In genomic region chr6:136788069-136788902, GRCh38 we compare ENCODE assay signal across 8 cellular contexts. TPM values are rescaled to one million over a fixed set of nuclear protein-coding genes. Genes with fewer than 3 reads are reported as not detected.
DNase-seq lines count a peak whose midpoint lies in the region; ATAC-seq and TF ChIP-seq lines count a peak whose summit lies in the region.

No MANE protein-coding gene starts in this region.

- no peak overlapping the region for H3K27ac ChIP-seq in CD8-positive, alpha-beta T cell (ENCODE audit: low read depth, low read length)
- H3K27ac ChIP-seq in ascending aorta = peak overlapping the region; percentile 93 to 99
- H3K27ac ChIP-seq in muscle layer of duodenum (ENCODE audit: low read length) = peak overlapping the region; percentile 46

- CTCF ChIA-PET in CD8-positive, alpha-beta T cell (lab: Charles Lee) = interaction anchor here (1.2 to 4.7 kb wide), 4 partner anchors 24 to 144 kb away, joined by 3 to 269 read pairs (median 10); no protein-coding TSS in a partner anchor

- H3K4me1 Mint-ChIP-seq in CD8-positive, alpha-beta T cell (ENCODE audit: low read depth) = peaks cover 75% of the 10 kb centered on the region

- peaks cover 17% of the 10 kb centered on the region for H3K36me3 Mint-ChIP-seq in CD8-positive, alpha-beta T cell

- H3K27me3 ChIP-seq in CD8-positive, alpha-beta T cell (ENCODE audit: insufficient read depth, low read length) = no peaks in the 10 kb centered on the region
- H3K27me3 ChIP-seq in ascending aorta (no peaks in the 10 kb centered on the region), muscle layer of duodenum (ENCODE audit: low read depth, low read length) (no peaks in the 10 kb centered on the region)

- POLR2A ChIA-PET in CD8-positive, alpha-beta T cell (lab: Charles Lee) = interaction anchor here (0.7 to 4.6 kb wide), 3 partner anchors 25 to 144 kb away, joined by 3 to 71 read pairs (median 5); no protein-coding TSS in a partner anchor

- peak overlapping the region; percentile 94 for H3K4me3 Mint-ChIP-seq in CD8-positive, alpha-beta T cell

- no peak for TF ChIP-seq CTCF in CD8-positive, alpha-beta T cell (IDR thresholded peaks at IDR 0.05)
- no peak for TF ChIP-seq CTCF in ascending aorta (IDR thresholded peaks at IDR 0.05)
- no peak for TF ChIP-seq CTCF in omental fat pad (IDR thresholded peaks at IDR 0.05)

- intact Hi-C loops in CD8-positive, alpha-beta T cell (cut with DNase I, micrococcal nuclease) = no loop called here
- intact Hi-C loops in ascending aorta (cut with DNase I) = no loop called here

- peaks cover 67% of the 10 kb centered on the region for H3K4me1 ChIP-seq in CD8-positive, alpha-beta T cell (ENCODE audit: insufficient read depth, low read length)
- H3K4me1 ChIP-seq in ascending aorta (peaks cover 18 to 53% of the 10 kb centered on the region in 2 donors), muscle layer of duodenum (ENCODE audit: control insufficient read depth in 1 of 2, insufficient read depth in 2 of 2, low read length in 2 of 2) (peaks cover 8 to 13% of the 10 kb centered on the region in 2 donors)

- H3K27ac Mint-ChIP-seq in CD8-positive, alpha-beta T cell = peak overlapping the region; percentile 88

- H3K4me3 ChIP-seq in CD8-positive, alpha-beta T cell (ENCODE audit: low read depth, low read length) = no peak overlapping the region
- H3K4me3 ChIP-seq in ascending aorta (peak overlapping the region; percentile 74 to 81), muscle layer of duodenum (ENCODE audit: low read depth in 1 of 2, low read length in 2 of 2) (no peak overlapping the region)

- no peaks in the 10 kb centered on the region for H3K9me3 ChIP-seq in CD8-positive, alpha-beta T cell (ENCODE audit: low read length)
- no peaks in the 10 kb centered on the region for H3K9me3 ChIP-seq in ascending aorta
- no peaks in the 10 kb centered on the region for H3K9me3 ChIP-seq in muscle layer of duodenum (ENCODE audit: control insufficient read depth in 1 of 2, low read length in 2 of 2)

- H3K36me3 ChIP-seq in CD8-positive, alpha-beta T cell (ENCODE audit: insufficient read depth, low read length) = no peaks in the 10 kb centered on the region
- no peaks in the 10 kb centered on the region for H3K36me3 ChIP-seq in ascending aorta
- H3K36me3 ChIP-seq in muscle layer of duodenum (ENCODE audit: control insufficient read depth in 1 of 2, insufficient read depth in 2 of 2, low read length in 2 of 2) = no peaks in the 10 kb centered on the region

- DNase-seq in CD8-positive, alpha-beta T cell = no peak
- DNase-seq in LoVo (ENCODE audit: low spot score) = peak; percentile 62
- DNase-seq in ascending aorta (ENCODE audit: low spot score in 2 of 2) = no peak
- DNase-seq in NCI-H2029 (lab: John Stamatoyannopoulos, UW) = no peak
- no peak for DNase-seq in omental fat pad (ENCODE audit: low spot score)

- no peak for ATAC-seq in CD8-positive, alpha-beta T cell
- ATAC-seq in GM18870 (IDR thresholded peaks at IDR 0.05; ENCODE audit: unreplicated experiment) (no peak), GM19023 (IDR thresholded peaks at IDR 0.05; ENCODE audit: unreplicated experiment) (no peak), omental fat pad (ENCODE audit: low FRiP score) (no peak)

- H3K27me3 Mint-ChIP-seq in CD8-positive, alpha-beta T cell (ENCODE audit: low read depth) = no peaks in the 10 kb centered on the region

- H3K9me3 Mint-ChIP-seq in CD8-positive, alpha-beta T cell = no peaks in the 10 kb centered on the region

RNA-seq across cellular contexts. Expression of gene MAP3K5, which starts 4.0 kb away (rescaled TPM):
- 10 to 100 TPM; 11.1 to 11.3 TPM for total RNA-seq in CD8-positive, alpha-beta T cell
- total RNA-seq in ascending aorta = 40.9 TPM
- total RNA-seq in omental fat pad = 10 to 100 TPM; 31.4 to 53.0 (median 47.2) TPM

RNA-seq across cellular contexts. Expression of gene PEX7, which starts 34.1 kb away (rescaled TPM):
- total RNA-seq in CD8-positive, alpha-beta T cell = 1 to 10 TPM; 2.6 to 2.8 TPM
- total RNA-seq in ascending aorta (10.5 TPM), omental fat pad (1 to 10 TPM; 4.7 to 9.7 (median 6.9) TPM)

Comparison
In these comparisons a context has a peak if more than half of its experiments do, and no peak if none do; other contexts are left out.
1. H3K4me3 ChIP-seq: peak in ascending aorta (2 of 2); none in CD8-positive, alpha-beta T cell (single experiment) and muscle layer of duodenum (0 of 2).